24 cellular contexts compared by ENCODE assay signal in the genomic region with DNA sequence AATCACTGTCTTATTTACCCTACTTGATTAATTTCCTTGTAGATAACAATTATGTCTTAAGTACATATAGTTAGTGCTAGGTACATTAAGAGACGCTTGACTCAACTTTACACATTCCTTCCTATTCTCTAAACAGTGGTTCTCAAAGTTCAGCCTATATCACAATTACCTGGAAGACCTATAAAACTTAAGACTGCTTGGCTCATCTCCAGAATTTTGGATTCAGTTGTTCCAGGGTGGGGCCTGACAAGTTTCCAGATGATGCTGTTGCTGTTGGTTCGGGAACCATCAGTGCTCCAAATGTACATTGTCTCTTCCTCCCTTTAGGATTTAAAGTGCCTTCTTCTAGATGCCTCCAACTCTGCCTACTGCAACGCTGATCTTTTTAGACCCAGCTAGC. TPM values are rescaled to one million over a fixed set of nuclear protein-coding genes. Genes with fewer than 3 reads are reported as not detected.
A peak's percentile ranks its signal among the peaks of the same experiment; 100 is the strongest.
DNase-seq lines count a peak whose midpoint lies in the region; ATAC-seq, FAIRE-seq and TF ChIP-seq lines count a peak whose summit lies in the region.
"Had no signal": no experiment of that assay in that cellular context is flagged by ENCODE, and none has a peak within 500 bp of the region (broad histone marks: within the 10 kb centered on the region; RNA-seq: fewer than 3 reads in every experiment).

No MANE protein-coding gene starts in this region.

- peaks cover 3% of the 10 kb centered on the region for H3K4me1 Mint-ChIP-seq in astrocyte (ENCODE audit: low read depth, unreplicated experiment)
- peaks cover 8 to 22% (median 17%) of the 10 kb centered on the region in 7 donors for H3K4me1 Mint-ChIP-seq in naive thymus-derived CD4-positive, alpha-beta T cell

- POLR2A ChIA-PET in A549 (lab: Yijun Ruan, JAX), result interaction anchor here (0.6 kb wide), 1 partner anchor 73 kb away, joined by 3 read pairs; no protein-coding TSS in a partner anchor
- POLR2A ChIA-PET in naive thymus-derived CD4-positive, alpha-beta T cell (lab: Charles Lee), result interaction anchor here (0.7 kb wide), 1 partner anchor 23 kb away, joined by 5 read pairs; no protein-coding TSS in a partner anchor

- 90% methylated on average over 3 of the region's 3 CpGs for WGBS in A549 (ENCODE audit: missing lambda C conversion rate)

- no peaks in the 10 kb centered on the region for H3K9me3 Mint-ChIP-seq in astrocyte (ENCODE audit: unreplicated experiment)
- H3K9me3 Mint-ChIP-seq in naive thymus-derived CD4-positive, alpha-beta T cell, result peaks cover 0 to 3% (median 0%) of the 10 kb centered on the region in 11 donors
- H3K9me3 Mint-ChIP-seq: activated CD4-positive, alpha-beta T cell treated with anti-CD3 and anti-CD28 coated beads, Interleukin-2, amount 10 ng/mL, durations not matched to agents 24 days and 14 days; activated naive CD4-positive, alpha-beta T cell treated with anti-CD3 and anti-CD28 coated beads, Interleukin-2, amount 10 ng/mL, durations not matched to agents 7 days and 5 days had no signal

- TF ChIP-seq CTCF in A549 (IDR thresholded peaks at IDR 0.05) (no peak), astrocyte (IDR thresholded peaks at IDR 0.05; ENCODE audit: insufficient read depth, low read depth, low read length) (no peak), GM13977 (IDR thresholded peaks at IDR 0.05; ENCODE audit: extremely low read depth, insufficient read depth, missing control alignments) (no peak)

- H3K9ac ChIP-seq in astrocyte (ENCODE audit: low read length), result no peak overlapping the region

- no peak overlapping the region for H3K27ac Mint-ChIP-seq in astrocyte (ENCODE audit: unreplicated experiment)
- no peak overlapping the region for H3K27ac Mint-ChIP-seq in naive thymus-derived CD4-positive, alpha-beta T cell
- H3K27ac Mint-ChIP-seq: activated CD4-positive, alpha-beta T cell treated with anti-CD3 and anti-CD28 coated beads, Interleukin-2, amount 10 ng/mL, durations not matched to agents 24 days and 14 days; activated CD8-positive, alpha-beta memory T cell treated with anti-CD3 and anti-CD28 coated beads, Interleukin-2, amount 10 ng/mL, durations not matched to agents 7 days and 5 days; activated naive CD4-positive, alpha-beta T cell treated with anti-CD3 and anti-CD28 coated beads, Interleukin-2, amount 10 ng/mL, durations not matched to agents 7 days and 5 days had no signal

- H3K36me3 Mint-ChIP-seq in astrocyte (ENCODE audit: low read depth, unreplicated experiment), result no peaks in the 10 kb centered on the region
- peaks cover 0 to 11% (median 6%) of the 10 kb centered on the region in 5 donors for H3K36me3 Mint-ChIP-seq in naive thymus-derived CD4-positive, alpha-beta T cell

- no peak for FAIRE-seq in A549 (lab: Jason Lieb, UNC)
- FAIRE-seq in astrocyte (lab: Jason Lieb, UNC), result no peak
- FAIRE-seq: A204.1 had no signal

- H3K4me2 ChIP-seq in A549 (peak overlapping the region; percentile 83; the same call in 1 of the 3 replicates), astrocyte (ENCODE audit: low read length) (peak overlapping the region; percentile 43)

- H3K27ac ChIP-seq in A549 (no peak overlapping the region), astrocyte (ENCODE audit: low read depth, low read length) (no peak overlapping the region)
- peak overlapping the region; percentile 82 for H3K27ac ChIP-seq in naive thymus-derived CD4-positive, alpha-beta T cell (ENCODE audit: low read depth, low read length)
- no peak overlapping the region for H3K27ac ChIP-seq in effector memory CD4-positive, alpha-beta T cell (ENCODE audit: insufficient read depth, low read length, poor library complexity, severe bottlenecking)
- H3K27ac ChIP-seq: foreskin keratinocyte, tibial artery had no signal

- H3K79me2 ChIP-seq in astrocyte (ENCODE audit: insufficient read depth, low read length), result peaks cover 89% of the 10 kb centered on the region

- in situ Hi-C loops in GM13977 (cut with MboI; ENCODE audit: low pct_unique_long_range_greater_than_20kb, low sequenced_read_pairs, unreplicated experiment), result no loop called here

- peaks cover 82% of the 10 kb centered on the region for H4K20me1 ChIP-seq in astrocyte (ENCODE audit: insufficient read depth, low read length)

- TF ChIP-seq RAD21 in A549 (conservative IDR thresholded peaks at IDR 0.05 in 1 of 2, IDR thresholded peaks at IDR 0.05 in 1 of 2) (no peak), Ishikawa (IDR thresholded peaks at IDR 0.05; ENCODE audit: low read depth) (no peak)

- no peak for TF ChIP-seq POLR2A in A549 (IDR thresholded peaks at IDR 0.05; ENCODE audit: low read length)

- intact Hi-C loops in naive thymus-derived CD4-positive, alpha-beta T cell (cut with micrococcal nuclease), result no loop called here

- H3K4me1 ChIP-seq in A549 (peaks cover 46% of the 10 kb centered on the region), astrocyte (ENCODE audit: insufficient read depth, low read length) (peaks cover 7% of the 10 kb centered on the region)
- H3K4me1 ChIP-seq in naive thymus-derived CD4-positive, alpha-beta T cell (ENCODE audit: control insufficient read depth in 2 of 2, insufficient read depth in 2 of 2, low read length in 2 of 2), result peaks cover 64 to 67% of the 10 kb centered on the region in 2 donors
- peaks cover 50% of the 10 kb centered on the region for H3K4me1 ChIP-seq in effector memory CD4-positive, alpha-beta T cell (ENCODE audit: control insufficient read depth, insufficient read depth, low read length, poor library complexity, severe bottlenecking)

- no peaks in the 10 kb centered on the region for H3K9me3 ChIP-seq in A549
- H3K9me3 ChIP-seq in astrocyte (ENCODE audit: insufficient read depth, low read depth, low read length), result no peaks in the 10 kb centered on the region
- no peaks in the 10 kb centered on the region for H3K9me3 ChIP-seq in naive thymus-derived CD4-positive, alpha-beta T cell (ENCODE audit: control insufficient read depth in 2 of 3, low read length in 3 of 3)
- H3K9me3 ChIP-seq in effector memory CD4-positive, alpha-beta T cell (ENCODE audit: control insufficient read depth, low read length), result no peaks in the 10 kb centered on the region
- H3K9me3 ChIP-seq: tibial artery had no signal

- no peak overlapping the region for H2AFZ ChIP-seq in astrocyte (ENCODE audit: low read depth, low read length)

- DNase-seq in A549 (ENCODE audit: low read depth in 1 of 2, low spot score in 1 of 2) (no peak), astrocyte (ENCODE audit: low read depth) (no peak), NCI-H146 (lab: John Stamatoyannopoulos, UW) (no peak), T-helper 2 cell (no peak), GM13977 (ENCODE audit: low spot score) (no peak)
- DNase-seq in naive thymus-derived CD4-positive, alpha-beta T cell, result no peak
- DNase-seq in effector memory CD4-positive, alpha-beta T cell, result no peak
- DNase-seq: activated CD4-positive, alpha-beta T cell treated with anti-CD3 and anti-CD28 coated beads, Interleukin-2, amount 10 ng/mL, durations not matched to agents 24 days and 14 days; activated CD8-positive, alpha-beta memory T cell treated with anti-CD3 and anti-CD28 coated beads, Interleukin-2, amount 10 ng/mL, durations not matched to agents 7 days and 5 days; activated naive CD4-positive, alpha-beta T cell treated with anti-CD3 and anti-CD28 coated beads, Interleukin-2, amount 10 ng/mL, durations not matched to agents 7 days and 5 days; caudate nucleus; dorsolateral prefrontal cortex; foreskin keratinocyte; HCEC 1CT; KBM-7; left ventricle myocardium superior; NCI-H187 treated with DMSO at 0.1 percent for 48 hours; NCI-H748 treated with DMSO at 0.1 percent for 48 hours; stimulated activated CD4-positive, alpha-beta T cell treated with anti-CD3 and anti-CD28 coated beads, Interleukin-12 subunit alpha, Interleukin-12 subunit beta, amount 100 ng/mL, for 4 hours; stimulated activated CD4-positive, alpha-beta T cell treated with anti-CD3 and anti-CD28 coated beads, Interleukin-4, amount 100 ng/mL, for 4 hours; stimulated activated naive CD8-positive, alpha-beta T cell treated with anti-CD3 and anti-CD28 coated beads, Interleukin-15, Interleukin-2, amounts not matched to agents 100 U/mL and 50 U/mL, for 24 hours; tibial artery had no signal

- no peaks in the 10 kb centered on the region for H3K27me3 ChIP-seq in astrocyte (ENCODE audit: insufficient read depth, low read length)
- no peaks in the 10 kb centered on the region for H3K27me3 ChIP-seq in naive thymus-derived CD4-positive, alpha-beta T cell (ENCODE audit: control insufficient read depth in 2 of 2, insufficient read depth in 2 of 2, low read length in 2 of 2)
- no peaks in the 10 kb centered on the region for H3K27me3 ChIP-seq in effector memory CD4-positive, alpha-beta T cell (replicated peaks; ENCODE audit: control insufficient read depth, insufficient read depth, low read length, poor library complexity, severe bottlenecking)
- H3K27me3 ChIP-seq: dorsolateral prefrontal cortex, foreskin keratinocyte, tibial artery had no signal

- CTCF ChIA-PET in A549 (lab: Yijun Ruan, JAX), result no interaction called here
- CTCF ChIA-PET in naive thymus-derived CD4-positive, alpha-beta T cell (lab: Charles Lee), result no interaction called here

- ATAC-seq in A549, result no peak
- no peak for ATAC-seq in naive thymus-derived CD4-positive, alpha-beta T cell
- ATAC-seq: activated CD8-positive, alpha-beta memory T cell treated with anti-CD3 and anti-CD28 coated beads, Interleukin-2, amount 10 ng/mL, durations not matched to agents 7 days and 5 days; foreskin keratinocyte; left ventricle myocardium superior; stimulated activated naive CD8-positive, alpha-beta T cell treated with anti-CD3 and anti-CD28 coated beads, Interleukin-15, Interleukin-2, amounts not matched to agents 100 U/mL and 50 U/mL, for 24 hours had no signal

- no peaks in the 10 kb centered on the region for H3K27me3 Mint-ChIP-seq in astrocyte (ENCODE audit: low read depth, unreplicated experiment)
- H3K27me3 Mint-ChIP-seq in naive thymus-derived CD4-positive, alpha-beta T cell, result peaks cover 0 to 2% (median 0%) of the 10 kb centered on the region in 5 donors
- H3K27me3 Mint-ChIP-seq: activated CD8-positive, alpha-beta memory T cell treated with anti-CD3 and anti-CD28 coated beads, Interleukin-2, amount 10 ng/mL, durations not matched to agents 7 days and 5 days had no signal

- no peak overlapping the region for H3K4me3 Mint-ChIP-seq in astrocyte (ENCODE audit: unreplicated experiment)
- H3K4me3 Mint-ChIP-seq in naive thymus-derived CD4-positive, alpha-beta T cell, result no peak overlapping the region
- H3K4me3 Mint-ChIP-seq: activated CD4-positive, alpha-beta T cell treated with anti-CD3 and anti-CD28 coated beads, Interleukin-2, amount 10 ng/mL, durations not matched to agents 24 days and 14 days; activated CD8-positive, alpha-beta memory T cell treated with anti-CD3 and anti-CD28 coated beads, Interleukin-2, amount 10 ng/mL, durations not matched to agents 7 days and 5 days had no signal

- no peak for TF ChIP-seq EP300 in A549 (IDR thresholded peaks at IDR 0.05)
- TF ChIP-seq EP300 in Ishikawa (IDR thresholded peaks at IDR 0.05; ENCODE audit: borderline replicate concordance), result no peak

- H3K36me3 ChIP-seq in astrocyte (ENCODE audit: insufficient read depth, low read length), result no peaks in the 10 kb centered on the region
- H3K36me3 ChIP-seq in naive thymus-derived CD4-positive, alpha-beta T cell (ENCODE audit: control insufficient read depth in 2 of 3, insufficient read depth in 3 of 3, low read length in 3 of 3), result peaks cover 0 to 3% (median 2%) of the 10 kb centered on the region in 3 experiments
- H3K36me3 ChIP-seq in effector memory CD4-positive, alpha-beta T cell (ENCODE audit: control insufficient read depth, insufficient read depth, low read length), result no peaks in the 10 kb centered on the region
- H3K36me3 ChIP-seq: tibial artery had no signal

- H3K4me3 ChIP-seq in A549, result no peak overlapping the region
- H3K4me3 ChIP-seq in astrocyte (ENCODE audit: insufficient read depth, low read depth, low read length), result no peak overlapping the region
- H3K4me3 ChIP-seq in naive thymus-derived CD4-positive, alpha-beta T cell (ENCODE audit: low read length), result no peak overlapping the region
- H3K4me3 ChIP-seq in effector memory CD4-positive, alpha-beta T cell (ENCODE audit: insufficient read depth, low read depth, low read length, poor library complexity, severe bottlenecking), result no peak overlapping the region
- H3K4me3 ChIP-seq: tibial artery had no signal

RNA-seq across cellular contexts. Expression of a gene that starts 4.0 kb away (rescaled TPM):
- polyA plus RNA-seq in A549 (2011; rRNA removed) (27.3 and 30.7 TPM in 2 replicates), A549 (2017; fragmentation: RNase III; extraction: RNeasy Plus Mini Kit Qiagen cat#74134 plus additional on column Dnase treatment) (53.7 to 55.1 TPM (median 54.4 TPM) in 3 replicates)
- polyA plus RNA-seq in A549 (2012; cell fraction: cytosol; rRNA removed), result 9.0 and 11.2 TPM in 2 replicates
- polyA plus RNA-seq in A549 (2012; cell fraction: nucleus; rRNA removed), result 5.0 and 9.5 TPM in 2 replicates
- polyA minus RNA-seq in A549 (2011; rRNA and poly(A)+ RNA removed), result 15.5 and 18.2 TPM in 2 replicates
- 78.1 and 80.6 TPM in 2 replicates for total RNA-seq in astrocyte
- total RNA-seq in naive thymus-derived CD4-positive, alpha-beta T cell, result 10 to 100 TPM; 54.1 to 78.2 (median 70.0) TPM
- 1 to 10 TPM; 2.6 to 7.2 TPM for polyA plus RNA-seq in naive thymus-derived CD4-positive, alpha-beta T cell
